In genomic region chr6:90284745-90285481, GRCh38 we compare ENCODE assay signal across 8 cellular contexts. TPM values are rescaled to one million over a fixed set of nuclear protein-coding genes. Genes with fewer than 3 reads are reported as not detected.
DNase-seq lines count a peak whose midpoint lies in the region; ATAC-seq, FAIRE-seq and TF ChIP-seq lines count a peak whose summit lies in the region.

No MANE protein-coding gene starts in this region.

- H2BK15ac ChIP-seq in IMR-90 (ENCODE audit: low read depth, low read length): no peak overlapping the region

- TF ChIP-seq EP300 in suprapubic skin (IDR thresholded peaks at IDR 0.05): no peak

- CTCF ChIA-PET in IMR-90 (lab: Yijun Ruan, JAX): interaction anchor here (0.8 kb wide), 1 partner anchor 213 kb away, joined by 3 read pairs; no protein-coding TSS in a partner anchor

- peak overlapping the region; percentile 5; the same call in 1 of the 2 replicates for H3K18ac ChIP-seq in IMR-90 (ENCODE audit: low read depth, low read length)

- WGBS in IMR-90 (ENCODE audit: extremely low coverage in 2 of 2, insufficient read length in 1 of 2), 2 experiments: no CpG with 5 or more reads among the region's 7 CpGs
- 39% methylated on average over 7 of the region's 7 CpGs for WGBS in suprapubic skin

- H2BK5ac ChIP-seq in IMR-90 (ENCODE audit: low read depth, low read length, poor library complexity, severe bottlenecking): peak overlapping the region; percentile 9

- TF ChIP-seq RAD21 in IMR-90 (IDR thresholded peaks at IDR 0.05; ENCODE audit: low read length): no peak

- H3K36me3 ChIP-seq in IMR-90 (ENCODE audit: control insufficient read depth, insufficient read depth, low read length) (no peaks in the 10 kb centered on the region), adipocyte (ENCODE audit: control insufficient read depth, insufficient read depth, low read length, severe bottlenecking) (no peaks in the 10 kb centered on the region), suprapubic skin (no peaks in the 10 kb centered on the region)

- no peaks in the 10 kb centered on the region for H4K20me1 ChIP-seq in IMR-90 (ENCODE audit: insufficient read depth, low read length)

- dilution Hi-C loops in IMR-90 (cut with HindIII; ENCODE audit: low sequenced_read_pairs, unreplicated experiment): no loop called here

- TF ChIP-seq POLR2A in GM12891 (IDR thresholded peaks at IDR 0.05; ENCODE audit: low read depth, low read length): no peak
- no peak for TF ChIP-seq POLR2A in IMR-90 (IDR thresholded peaks at IDR 0.05; ENCODE audit: low read depth, low read length)
- TF ChIP-seq POLR2A in suprapubic skin (IDR thresholded peaks at IDR 0.05): no peak

- peak overlapping the region; percentile 62; the same call in 1 of the 2 replicates for H3K4ac ChIP-seq in IMR-90 (ENCODE audit: low read depth, low read length)

- no peak overlapping the region for H4K8ac ChIP-seq in IMR-90 (ENCODE audit: low read depth in 2 of 2, low read length in 2 of 2)

- POLR2A ChIA-PET in IMR-90 (lab: Charles Lee; ENCODE audit: unreplicated experiment): interaction anchor here (0.6 kb wide), 1 partner anchor 67 kb away, joined by 4 read pairs; no protein-coding TSS in a partner anchor

- H3K4me1 ChIP-seq in IMR-90 (ENCODE audit: control insufficient read depth, insufficient read depth, low read length) (no peaks in the 10 kb centered on the region), adipocyte (ENCODE audit: control insufficient read depth, insufficient read depth, low read length) (peaks cover 33% of the 10 kb centered on the region), suprapubic skin (peaks cover 21% of the 10 kb centered on the region)

- H3K27ac ChIP-seq in IMR-90 (ENCODE audit: insufficient read depth, low read length) (peak overlapping the region; percentile 35; the same call in 1 of the 2 replicates), suprapubic skin (peak overlapping the region; percentile 59)

- H3K27me3 ChIP-seq in IMR-90 (ENCODE audit: control insufficient read depth, insufficient read depth, low read length) (no peaks in the 10 kb centered on the region), adipocyte (replicated peaks; ENCODE audit: control insufficient read depth, insufficient read depth, low read length) (no peaks in the 10 kb centered on the region), suprapubic skin (no peaks in the 10 kb centered on the region)

- H2BK20ac ChIP-seq in IMR-90 (ENCODE audit: low read depth, low read length): peak overlapping the region; percentile 15; the same call in 1 of the 2 replicates

- FAIRE-seq in GM12891 (lab: Jason Lieb, UNC): peak; percentile 90

- peak overlapping the region; percentile 4; the same call in 1 of the 2 replicates for H3K4me3 ChIP-seq in IMR-90 (ENCODE audit: insufficient read depth, low read depth, low read length)
- peak overlapping the region; percentile 82 for H3K4me3 ChIP-seq in adipocyte (ENCODE audit: low read length)
- H3K4me3 ChIP-seq in suprapubic skin: peak overlapping the region; percentile 29

- H2BK120ac ChIP-seq in IMR-90 (ENCODE audit: low read depth, low read length): peak overlapping the region; percentile 18; the same call in 1 of the 2 replicates

- H3K9me3 ChIP-seq in IMR-90 (ENCODE audit: control insufficient read depth, insufficient read depth, low read length) (no peaks in the 10 kb centered on the region), adipocyte (ENCODE audit: control insufficient read depth, low read length) (peaks cover 5% of the 10 kb centered on the region), suprapubic skin (no peaks in the 10 kb centered on the region)

- peak overlapping the region; percentile 33; the same call in 1 of the 2 replicates for H3K23ac ChIP-seq in IMR-90 (ENCODE audit: low read depth, low read length)

- H3K56ac ChIP-seq in IMR-90 (ENCODE audit: extremely low read depth, insufficient read depth, low read length): no peak overlapping the region; the same call in 1 of the 2 replicates

- H3K9me1 ChIP-seq in IMR-90 (ENCODE audit: insufficient read depth, low read length): no peaks in the 10 kb centered on the region

- no peak overlapping the region; the same call in 1 of the 2 replicates for H3K9ac ChIP-seq in IMR-90 (ENCODE audit: low read depth, low read length)
- H3K9ac ChIP-seq in adipocyte (ENCODE audit: low read length): peak overlapping the region; percentile 45

- no peaks in the 10 kb centered on the region for H3K79me1 ChIP-seq in IMR-90 (ENCODE audit: low read depth in 1 of 2, low read length in 2 of 2)

- peak overlapping the region; percentile 74; the same call in 1 of the 2 replicates for H2AK5ac ChIP-seq in IMR-90 (ENCODE audit: low read depth, low read length)

- H3K14ac ChIP-seq in IMR-90 (replicated peaks; ENCODE audit: low read depth, low read length): peak overlapping the region; percentile 36; the same call in 1 of the 2 replicates

- H2AFZ ChIP-seq in IMR-90 (replicated peaks; ENCODE audit: low read length, poor library complexity): no peak overlapping the region

- intact Hi-C loops in IMR-90 (cut with micrococcal nuclease): loop anchor here (1.0 kb wide), 1 partner anchor 67 kb away; no protein-coding TSS in a partner anchor

- BruUV-seq in IMR-90 (replicated peaks; lab: Mats Ljungman, UMichigan): no TSS peak

- in situ Hi-C loops in IMR-90 (cut with MboI; ENCODE audit: low sequenced_read_pairs): loop anchor here (5.0 to 10.0 kb wide), 2 partner anchors 68 to 310 kb away; no protein-coding TSS in a partner anchor

- peak; percentile 78 for ATAC-seq in GM21576 (IDR thresholded peaks at IDR 0.05; ENCODE audit: unreplicated experiment)
- peak; percentile 25 for ATAC-seq in IMR-90 (ENCODE audit: low read depth)

- H2AK9ac ChIP-seq in IMR-90 (replicated peaks; ENCODE audit: low read depth, low read length, poor library complexity): no peak overlapping the region

- H4K5ac ChIP-seq in IMR-90 (ENCODE audit: low read depth, low read length): no peak overlapping the region

- peak overlapping the region; percentile 74 for H3K4me2 ChIP-seq in IMR-90 (ENCODE audit: low read depth, low read length)

- H4K91ac ChIP-seq in IMR-90 (ENCODE audit: insufficient read depth, low read depth, low read length): no peak overlapping the region

- TF ChIP-seq CTCF in IMR-90 (conservative IDR thresholded peaks at IDR 0.05; ENCODE audit: low read depth, low read length): no peak
- no peak for TF ChIP-seq CTCF in suprapubic skin (IDR thresholded peaks at IDR 0.05)

- DNase-seq in GM12891 (ENCODE audit: insufficient read length, low spot score) (no peak), IMR-90 (peak; percentile 70), adipocyte (ENCODE audit: low read depth) (peak; percentile 25), iris pigment epithelial cell (ENCODE audit: low read depth) (peak; percentile 73), suprapubic skin (ENCODE audit: low spot score in 2 of 2) (no peak), hippocampal formation (lab: John Stamatoyannopoulos, UW) (no peak), NCI-H748 treated with DMSO at 0.1 percent for 48 hours (lab: John Stamatoyannopoulos, UW) (no peak)

TF ChIP-seq in GM12891, 5 proteins besides CTCF, POLR2A, EP300 and RAD21:
- TF ChIP-seq PAX5 (IDR thresholded peaks at IDR 0.05; ENCODE audit: insufficient read depth, low read length, severe bottlenecking) (no peak), SPI1 (IDR thresholded peaks at IDR 0.05; ENCODE audit: low read depth, low read length) (0 out of 2 replicates have a peak, but pooled peaks have one; percentile 8)
TF ChIP-seq in GM12891: peak in this region for 1.

TF ChIP-seq in IMR-90, 13 proteins besides CTCF, POLR2A, EP300 and RAD21:
- TF ChIP-seq USF2 (IDR thresholded peaks at IDR 0.05; ENCODE audit: low read depth, low read length) (no peak), FOS (IDR thresholded peaks at IDR 0.05; ENCODE audit: low read depth, low read length) (peak; percentile 69), MAFK (IDR thresholded peaks at IDR 0.05; ENCODE audit: low read depth, low read length) (no peak), CHD1 (IDR thresholded peaks at IDR 0.05; ENCODE audit: low read depth, low read length) (0 out of 2 replicates have a peak, but pooled peaks have one; percentile 72), BHLHE40 (IDR thresholded peaks at IDR 0.05; ENCODE audit: low read depth, low read length) (no peak), MAZ (IDR thresholded peaks at IDR 0.05; ENCODE audit: borderline replicate concordance, low read depth, low read length) (no peak), NFE2L2 (IDR thresholded peaks at IDR 0.05; ENCODE audit: low read depth, low read length) (peak; percentile 66)

RNA-seq across cellular contexts. Expression of gene BACH2, which starts 11.7 kb away (rescaled TPM):
- polyA plus RNA-seq in GM12891 (2012; ENCODE audit: low read depth, missing spikeins): 0.01 TPM
- total RNA-seq in IMR-90 (2012; rRNA removed) (1.1 and 1.3 TPM in 2 replicates), suprapubic skin (10 to 100 TPM in 2 of 4 donors, 1 to 10 TPM in 2; 8.5 to 20.0 (median 13.3) TPM)
- polyA plus RNA-seq in IMR-90 (2012; rRNA removed): 0.87 and 1.4 TPM in 2 replicates
- 0.68 and 1.0 TPM in 2 replicates for polyA plus RNA-seq in IMR-90 (2012; cell fraction: cytosol; rRNA removed)
- 0.66 and 1.2 TPM in 2 replicates for polyA plus RNA-seq in IMR-90 (2012; cell fraction: nucleus; rRNA removed; ENCODE audit: low replicate concordance)

Comparison
In these comparisons a context has a peak if more than half of its experiments do, and no peak if none do; other contexts are left out.
1. DNase-seq: peak in IMR-90 (single experiment), adipocyte (single experiment) and iris pigment epithelial cell (single experiment); none in GM12891 (single experiment), suprapubic skin (0 of 2), hippocampal formation (0 of 2) and NCI-H748 treated with DMSO at 0.1 percent for 48 hours (single experiment).
2. H3K4me3 ChIP-seq: peak in every context shown above with its lines; median percentile 82 in adipocyte; 29 in suprapubic skin; 4 in IMR-90.